In the genomic region with DNA sequence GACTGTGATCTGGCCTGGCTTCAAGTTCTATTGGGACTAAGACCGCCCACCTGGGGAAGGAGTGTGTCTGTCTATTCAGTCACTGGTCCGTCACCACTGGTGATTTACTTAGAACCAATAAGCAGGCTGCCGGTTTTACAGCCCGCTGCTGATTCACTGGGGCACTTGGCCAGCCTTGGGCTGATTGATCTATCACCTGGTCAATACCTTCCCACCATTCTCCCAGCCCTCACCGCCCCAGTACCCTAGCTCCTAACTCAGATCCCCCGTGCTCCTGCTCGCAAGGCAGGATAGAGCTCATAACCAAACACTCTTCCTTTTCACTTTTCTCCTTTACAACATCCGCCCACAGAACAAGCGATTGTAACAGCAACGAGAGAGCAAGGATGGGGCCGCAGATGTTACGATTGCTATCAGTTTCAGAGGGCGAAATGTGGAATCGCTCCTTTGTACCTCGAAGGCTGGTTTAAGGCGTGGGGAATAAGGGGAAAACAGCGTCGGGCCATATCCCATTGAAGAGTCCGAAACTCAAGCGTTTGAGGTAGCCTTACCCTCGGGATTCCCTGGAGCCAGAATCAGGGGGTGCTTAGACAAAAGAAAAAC, we compare ENCODE assay signal across 8 cellular contexts. TPM values are rescaled to one million over a fixed set of nuclear protein-coding genes. Genes with fewer than 3 reads are reported as not detected.
DNase-seq lines count a peak whose midpoint lies in the region; ATAC-seq and TF ChIP-seq lines count a peak whose summit lies in the region.

No MANE protein-coding gene starts in this region.

- H3K4me3 ChIP-seq in GM08714 (ENCODE audit: low read length) (peak overlapping the region; percentile 85), SK-N-MC (peak overlapping the region; percentile 94), heart right ventricle (peak overlapping the region; percentile 42 to 93 (median 85)), urinary bladder (ENCODE audit: low read depth, low read length) (peak overlapping the region; percentile 73)

- no peaks in the 10 kb centered on the region for H3K9me3 ChIP-seq in SK-N-MC (ENCODE audit: low read depth, low read length)
- no peaks in the 10 kb centered on the region for H3K9me3 ChIP-seq in heart right ventricle

- peak overlapping the region; percentile 38; the same call in 1 of the 2 replicates for H3K27ac ChIP-seq in SK-N-MC
- H3K27ac ChIP-seq in heart right ventricle = peak overlapping the region in 9 of 10 donors; percentile 42 to 83 (median 75)
- H3K27ac ChIP-seq in urinary bladder (ENCODE audit: low read depth) = peak overlapping the region; percentile 41

- TF ChIP-seq CTCF in HFFc6 (IDR thresholded peaks at IDR 0.05) (no peak), heart right ventricle (IDR thresholded peaks at IDR 0.05) (no peak)

- 2 to 3% methylated on average over 21 of the region's 21 CpGs for WGBS in heart right ventricle, 2 donors
- WGBS in urinary bladder = 2% methylated on average over 21 of the region's 21 CpGs

- DNase-seq in HFFc6 (peak; percentile 91), NAMALWA (ENCODE audit: low spot score) (peak; percentile 81), SK-N-MC (ENCODE audit: low read depth, low spot score) (no peak), heart right ventricle (peak; percentile 14 to 41), posterior cingulate gyrus (peak; percentile 14 to 94 (median 53))
- peak; percentile 23 for DNase-seq in activated naive CD8-positive, alpha-beta T cell treated with anti-CD3 and anti-CD28 coated beads, Interleukin-2, amount 50 U/mL, for 16 hours (ENCODE audit: low read depth, low spot score)

- no peaks in the 10 kb centered on the region for H3K9me3 Mint-ChIP-seq in HFFc6

- peaks cover 4% of the 10 kb centered on the region for H3K27me3 Mint-ChIP-seq in HFFc6 (ENCODE audit: insufficient read depth)

- peaks cover 26% of the 10 kb centered on the region for H3K4me1 Mint-ChIP-seq in HFFc6 (ENCODE audit: low read depth)

- peak; percentile 31 to 75 (median 66) for ATAC-seq in heart right ventricle

- peaks cover 24% of the 10 kb centered on the region for H3K36me3 Mint-ChIP-seq in HFFc6 (ENCODE audit: low read depth)

- peak overlapping the region; percentile 95 for H3K4me3 Mint-ChIP-seq in HFFc6

- H3K9ac ChIP-seq in SK-N-MC (ENCODE audit: insufficient read length) = peak overlapping the region; percentile 79

- intact Hi-C loops in heart right ventricle (cut with DNase I) = loop anchor here in 2 of 10 donors (2.0 to 5.0 kb wide), 3 partner anchors 20 to 113 kb away; partner anchors contain the start of genes ARG2 (in 1 of the 2) and VTI1B (in 1 of the 2)
- intact Hi-C loops in posterior cingulate gyrus (cut with DNase I) = loop anchor here (2.0 to 10.0 kb wide), 2 partner anchors 20 to 330 kb away; partner anchors contain the start of genes EIF2S1 and VTI1B

- H3K36me3 ChIP-seq in SK-N-MC (ENCODE audit: insufficient read depth, low read length) (peaks cover 32% of the 10 kb centered on the region), heart right ventricle (peaks cover 0 to 32% (median 9%) of the 10 kb centered on the region in 9 donors), urinary bladder (ENCODE audit: insufficient read depth) (peaks cover 4% of the 10 kb centered on the region)

- no peaks in the 10 kb centered on the region for H3K27me3 ChIP-seq in heart right ventricle

- peak overlapping the region; percentile 87 for H3K27ac Mint-ChIP-seq in HFFc6

- H3K4me1 ChIP-seq in heart right ventricle = peaks cover 0 to 22% (median 4%) of the 10 kb centered on the region in 9 donors
- peaks cover 2% of the 10 kb centered on the region for H3K4me1 ChIP-seq in urinary bladder (ENCODE audit: insufficient read depth)

RNA-seq across cellular contexts. Expression of gene RDH11, which starts 0.7 kb away (rescaled TPM):
- total RNA-seq in HFFc6 (2021; fragmentation: NEBNext Ultra II Directional; extraction: Animal tissue kit (Norgen Biotek cat#: 25700)) = 10 to 100 TPM; 46.1 to 51.9 (median 49.6) TPM
- total RNA-seq in heart right ventricle (10 to 100 TPM in 9 of 10 donors, 1 to 10 TPM in 1; 9.6 to 19.8 (median 14.7) TPM), urinary bladder (72.1 TPM)
- polyA plus RNA-seq in heart right ventricle (10 to 100 TPM; 19.2 to 22.3 TPM), urinary bladder (63.8 TPM)

RNA-seq across cellular contexts. Expression of gene RDH12, which starts 6.8 kb away (rescaled TPM):
- total RNA-seq in HFFc6 (2021; fragmentation: NEBNext Ultra II Directional; extraction: Animal tissue kit (Norgen Biotek cat#: 25700)) = not detected
- total RNA-seq in heart right ventricle = under 1 TPM in 1 of 10 donors, not detected in 9; 0.14 TPM
- not detected for polyA plus RNA-seq in heart right ventricle
- not detected for total RNA-seq in urinary bladder
- 0.04 TPM for polyA plus RNA-seq in urinary bladder

RNA-seq across cellular contexts. Expression of gene VTI1B, which starts 20.5 kb away (rescaled TPM):
- total RNA-seq in HFFc6 (2021; fragmentation: NEBNext Ultra II Directional; extraction: Animal tissue kit (Norgen Biotek cat#: 25700)) = 100 to 1,000 TPM; 154 to 178 (median 156) TPM
- total RNA-seq in heart right ventricle (100 to 1,000 TPM; 110 to 153 (median 125) TPM), urinary bladder (39.2 TPM)
- polyA plus RNA-seq in heart right ventricle (10 to 100 TPM; 64.7 to 88.2 TPM), urinary bladder (79.1 TPM)
